Comparison of ENCODE assay signal across 1 cellular context in the genomic region with DNA sequence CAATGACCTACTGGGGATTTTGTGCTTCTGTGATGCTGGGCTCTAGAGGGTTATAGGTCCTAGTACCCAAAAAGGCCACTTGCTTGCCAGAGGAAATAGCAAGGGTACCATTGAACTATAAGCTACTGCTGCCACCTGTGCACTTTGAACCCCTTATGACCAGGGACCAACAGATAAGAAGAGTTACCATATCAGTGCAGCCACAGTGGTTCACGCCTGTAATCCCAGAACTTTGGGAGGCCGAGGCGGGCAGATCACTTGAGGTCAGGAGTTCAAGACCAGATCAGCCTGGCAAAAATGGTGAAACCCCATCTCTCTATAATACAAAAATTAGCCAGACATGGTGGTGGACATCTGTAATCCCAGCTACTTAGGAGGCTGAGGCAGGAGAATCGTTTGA.
TF ChIP-seq lines count a peak whose summit lies in the region.

No MANE protein-coding gene starts in this region.

TF ChIP-seq in K562, 482 proteins besides CTCF, POLR2A, EP300 and RAD21:
- 0 out of 2 replicates have a peak, but pooled peaks have one; percentile 18 for TF ChIP-seq NFIC (IDR thresholded peaks at IDR 0.05)
- TF ChIP-seq CBFA2T2 (conservative IDR thresholded peaks at IDR 0.05) = peak; percentile 64
- TF ChIP-seq KDM1A (IDR thresholded peaks at IDR 0.05) = 0 out of 4 replicates have a peak, but pooled peaks have one; percentile 18 to 32
- TF ChIP-seq TAL1 (IDR thresholded peaks at IDR 0.05) = peak; percentile 66; the same call in 1 of the 2 replicates
- peak; percentile 39; the same call in 1 of the 2 replicates for TF ChIP-seq TCF3 (CRISPR knock-in tag; IDR thresholded peaks at IDR 0.05)
- peak; percentile 53 for TF ChIP-seq NCOR1 (IDR thresholded peaks at IDR 0.05)
- TF ChIP-seq, protein P1, sequence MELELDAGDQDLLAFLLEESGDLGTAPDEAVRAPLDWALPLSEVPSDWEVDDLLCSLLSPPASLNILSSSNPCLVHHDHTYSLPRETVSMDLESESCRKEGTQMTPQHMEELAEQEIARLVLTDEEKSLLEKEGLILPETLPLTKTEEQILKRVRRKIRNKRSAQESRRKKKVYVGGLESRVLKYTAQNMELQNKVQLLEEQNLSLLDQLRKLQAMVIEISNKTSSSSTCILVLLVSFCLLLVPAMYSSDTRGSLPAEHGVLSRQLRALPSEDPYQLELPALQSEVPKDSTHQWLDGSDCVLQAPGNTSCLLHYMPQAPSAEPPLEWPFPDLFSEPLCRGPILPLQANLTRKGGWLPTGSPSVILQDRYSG (tag; conservative IDR thresholded peaks at IDR 0.05; ENCODE audit: low read depth) = no peak
- TF ChIP-seq, protein P2, sequence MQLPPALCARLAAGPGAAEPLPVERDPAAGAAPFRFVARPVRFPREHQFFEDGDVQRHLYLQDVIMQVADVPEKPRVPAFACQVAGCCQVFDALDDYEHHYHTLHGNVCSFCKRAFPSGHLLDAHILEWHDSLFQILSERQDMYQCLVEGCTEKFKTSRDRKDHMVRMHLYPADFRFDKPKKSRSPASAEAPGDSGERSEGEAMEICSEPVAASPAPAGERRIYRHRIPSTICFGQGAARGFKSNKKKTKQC (CRISPR knock-in tag; IDR thresholded peaks at IDR 0.05) = no peak
- peak; percentile 61 for TF ChIP-seq ARID1B (IDR thresholded peaks at IDR 0.05)
- no peak for TF ChIP-seq ZFP1 (CRISPR knock-in tag; IDR thresholded peaks at IDR 0.05)
- TF ChIP-seq CBFA2T3 (IDR thresholded peaks at IDR 0.05) = peak; percentile 83
- TF ChIP-seq TEAD4 (IDR thresholded peaks at IDR 0.05; ENCODE audit: low read length) = peak; percentile 60
- TF ChIP-seq TEAD4 (CRISPR knock-in tag; IDR thresholded peaks at IDR 0.05; ENCODE audit: borderline replicate concordance) = no peak
- TF ChIP-seq POLR2AphosphoS5 (IDR thresholded peaks at IDR 0.05; ENCODE audit: control insufficient read depth, insufficient read depth, low read depth, low read length) = 0 out of 2 replicates have a peak, but pooled peaks have one; percentile 26
- TF ChIP-seq, protein P3, sequence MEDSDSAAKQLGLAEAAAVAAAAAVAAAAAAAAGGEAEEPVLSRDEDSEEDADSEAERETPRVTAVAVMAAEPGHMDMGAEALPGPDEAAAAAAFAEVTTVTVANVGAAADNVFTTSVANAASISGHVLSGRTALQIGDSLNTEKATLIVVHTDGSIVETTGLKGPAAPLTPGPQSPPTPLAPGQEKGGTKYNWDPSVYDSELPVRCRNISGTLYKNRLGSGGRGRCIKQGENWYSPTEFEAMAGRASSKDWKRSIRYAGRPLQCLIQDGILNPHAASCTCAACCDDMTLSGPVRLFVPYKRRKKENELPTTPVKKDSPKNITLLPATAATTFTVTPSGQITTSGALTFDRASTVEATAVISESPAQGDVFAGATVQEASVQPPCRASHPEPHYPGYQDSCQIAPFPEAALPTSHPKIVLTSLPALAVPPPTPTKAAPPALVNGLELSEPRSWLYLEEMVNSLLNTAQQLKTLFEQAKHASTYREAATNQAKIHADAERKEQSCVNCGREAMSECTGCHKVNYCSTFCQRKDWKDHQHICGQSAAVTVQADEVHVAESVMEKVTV (CRISPR knock-in tag; IDR thresholded peaks at IDR 0.05) = no peak
- no peak for TF ChIP-seq NFATC3 (IDR thresholded peaks at IDR 0.05)
- no peak for TF ChIP-seq POLR3A (IDR thresholded peaks at IDR 0.05; ENCODE audit: borderline replicate concordance, extremely low read depth, insufficient read depth, insufficient read length)
- TF ChIP-seq NR2C1 (IDR thresholded peaks at IDR 0.05) = peak; percentile 60; the same call in 1 of the 2 replicates
- peak; percentile 40; the same call in 1 of the 2 replicates for TF ChIP-seq NR2C1 (tag; IDR thresholded peaks at IDR 0.05)
